Comparison of ENCODE assay signal across 1 cellular context in genomic region chr21:44732956-44733355, GRCh38.
TF ChIP-seq lines count a peak whose summit lies in the region.

No MANE protein-coding gene starts in this region.

TF ChIP-seq in H1, 55 proteins besides CTCF, POLR2A, EP300 and RAD21:
- TF ChIP-seq ASH2L (IDR thresholded peaks at IDR 0.05; ENCODE audit: low read length), result no peak
- TF ChIP-seq POLR2AphosphoS5 (IDR thresholded peaks at IDR 0.05; ENCODE audit: low read depth, low read length), result no peak
- no peak for TF ChIP-seq E2F6 (IDR thresholded peaks at IDR 0.05)
